Comparison of ENCODE assay signal across 28 cellular contexts in the genomic region with DNA sequence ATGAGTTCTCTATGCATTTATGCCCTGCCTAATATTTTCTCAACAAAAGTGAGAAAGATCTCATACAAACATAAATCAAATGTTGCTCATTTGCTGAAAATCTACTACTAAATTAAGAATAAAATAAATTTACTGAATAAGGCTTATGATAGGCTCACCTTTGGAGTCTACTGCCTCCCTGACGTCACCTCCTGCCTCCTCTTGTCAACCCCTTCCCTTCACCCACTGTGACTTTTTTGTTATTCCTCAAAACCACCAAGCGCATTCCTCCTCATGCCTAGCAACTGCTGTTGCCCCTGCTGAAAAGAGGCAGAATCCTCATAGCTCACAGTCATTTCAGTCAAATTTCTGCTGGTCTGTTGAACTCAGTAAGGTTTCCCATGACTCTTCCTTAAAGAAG.
"Had no signal": no experiment of that assay in that cellular context is flagged by ENCODE, and none has a peak within 500 bp of the region (broad histone marks: within the 10 kb centered on the region; RNA-seq: fewer than 3 reads in every experiment).

No MANE protein-coding gene starts in this region.

- H3K27me3 ChIP-seq: colonic mucosa, esophagus muscularis mucosa, esophagus squamous epithelium, foreskin keratinocyte, gastrocnemius medialis, gastroesophageal sphincter, heart left ventricle, heart right ventricle had no signal

- H3K36me3 ChIP-seq: colonic mucosa, esophagus muscularis mucosa, esophagus squamous epithelium, gastrocnemius medialis, gastroesophageal sphincter, heart left ventricle, heart right ventricle had no signal

- H3K4me3 ChIP-seq: colonic mucosa, coronary artery, dorsolateral prefrontal cortex, esophagus muscularis mucosa, esophagus squamous epithelium, gastrocnemius medialis, gastroesophageal sphincter, heart left ventricle, heart right ventricle had no signal

- H3K27ac ChIP-seq: colonic mucosa, coronary artery, dorsolateral prefrontal cortex, epithelial cell of prostate, esophagus muscularis mucosa, esophagus squamous epithelium, foreskin keratinocyte, gastrocnemius medialis, gastroesophageal sphincter, heart left ventricle, heart right ventricle had no signal

- FAIRE-seq: colon, endometrium, endothelial cell of umbilical vein, frontal cortex had no signal

- H3K9me3 ChIP-seq: colonic mucosa, esophagus squamous epithelium, gastrocnemius medialis, gastroesophageal sphincter had no signal

- H3K4me1 ChIP-seq: colonic mucosa, esophagus muscularis mucosa, esophagus squamous epithelium, foreskin keratinocyte, gastrocnemius medialis, gastroesophageal sphincter, heart left ventricle, heart right ventricle had no signal

- DNase-seq: colonic mucosa; cortex of kidney; dermis blood vessel endothelial cell; dorsolateral prefrontal cortex; effector CD4-positive, alpha-beta T cell; effector CD8-positive, alpha-beta T cell; effector memory CD4-positive, alpha-beta T cell; effector memory CD8-positive, alpha-beta T cell; endodermal cell; erythroblast; esophagus squamous epithelium; foreskin fibroblast; foreskin keratinocyte; foreskin melanocyte; gastrocnemius medialis; glutamatergic neuron; head of caudate nucleus; heart left ventricle; heart right ventricle had no signal

- ATAC-seq: effector memory CD8-positive, alpha-beta T cell; esophagus mucosa; foreskin keratinocyte; gastrocnemius medialis; gastroesophageal sphincter; heart left ventricle; heart right ventricle had no signal
